24 cellular contexts compared by ENCODE assay signal in genomic region chr4:83093060-83093640, GRCh38. TPM values are rescaled to one million over a fixed set of nuclear protein-coding genes. Genes with fewer than 3 reads are reported as not detected.
DNase-seq lines count a peak whose midpoint lies in the region; ATAC-seq and TF ChIP-seq lines count a peak whose summit lies in the region.
"Had no signal": no experiment of that assay in that cellular context is flagged by ENCODE, and none has a peak within 500 bp of the region (broad histone marks: within the 10 kb centered on the region; RNA-seq: fewer than 3 reads in every experiment).

No MANE protein-coding gene starts in this region.

- H3K9me3 Mint-ChIP-seq in activated naive CD8-positive, alpha-beta T cell (ENCODE audit: low read depth) = no peaks in the 10 kb centered on the region

- intact Hi-C loops in mammary epithelial cell (cut with micrococcal nuclease) = no loop called here
- intact Hi-C loops in breast epithelium (cut with DNase I; ENCODE audit: low total_unique reads) = no loop called here
- intact Hi-C loops in left colon (cut with DNase I, micrococcal nuclease) = no loop called here
- intact Hi-C loops in posterior vena cava (cut with DNase I) = no loop called here
- intact Hi-C loops in aorta (cut with DNase I) = no loop called here
- intact Hi-C loops in esophagus squamous epithelium (cut with DNase I) = no loop called here

- H4K20me1 ChIP-seq in mammary epithelial cell (ENCODE audit: insufficient read depth, low read length) = no peaks in the 10 kb centered on the region

- peaks cover 14% of the 10 kb centered on the region for H3K36me3 Mint-ChIP-seq in activated naive CD8-positive, alpha-beta T cell

- peaks cover 57% of the 10 kb centered on the region for H3K4me1 Mint-ChIP-seq in activated naive CD8-positive, alpha-beta T cell (ENCODE audit: low read depth)

- H3K4me3 ChIP-seq in mammary epithelial cell (replicated peaks in 1 of 3; ENCODE audit: insufficient read depth in 1 of 3, low read depth in 2 of 3, low read length in 3 of 3) (no peak overlapping the region), breast epithelium (no peak overlapping the region), aorta (ENCODE audit: low read length in 2 of 2) (no peak overlapping the region), esophagus squamous epithelium (no peak overlapping the region)
- H3K4me3 ChIP-seq: cardiac muscle cell, gastrocnemius medialis, lung, tibial nerve had no signal

- H3K36me3 ChIP-seq in mammary epithelial cell (ENCODE audit: insufficient read depth, low read length) = peaks cover 2% of the 10 kb centered on the region
- no peaks in the 10 kb centered on the region for H3K36me3 ChIP-seq in breast epithelium
- no peaks in the 10 kb centered on the region for H3K36me3 ChIP-seq in aorta (ENCODE audit: control insufficient read depth in 1 of 2, insufficient read depth in 2 of 2, low read length in 1 of 2)
- H3K36me3 ChIP-seq in esophagus squamous epithelium = peaks cover 0 to 17% (median 0%) of the 10 kb centered on the region in 3 donors
- H3K36me3 ChIP-seq: cardiac muscle cell, gastrocnemius medialis, tibial nerve had no signal

- H3K9me3 ChIP-seq in mammary epithelial cell (replicated peaks; ENCODE audit: insufficient read depth, low read length) (no peaks in the 10 kb centered on the region), breast epithelium (no peaks in the 10 kb centered on the region), aorta (ENCODE audit: control insufficient read depth, low read length) (peaks cover 3% of the 10 kb centered on the region), esophagus squamous epithelium (no peaks in the 10 kb centered on the region)
- H3K9me3 ChIP-seq: gastrocnemius medialis, tibial nerve had no signal

- H3K79me2 ChIP-seq in mammary epithelial cell (ENCODE audit: insufficient read depth, low read length) = no peaks in the 10 kb centered on the region

- H3K27me3 ChIP-seq in mammary epithelial cell (ENCODE audit: insufficient read depth, low read length) = no peaks in the 10 kb centered on the region
- H3K27me3 ChIP-seq in breast epithelium = no peaks in the 10 kb centered on the region
- peaks cover 0 to 5% of the 10 kb centered on the region in 2 donors for H3K27me3 ChIP-seq in aorta (ENCODE audit: control insufficient read depth in 1 of 2, insufficient read depth in 2 of 2, low read length in 1 of 2)
- no peaks in the 10 kb centered on the region for H3K27me3 ChIP-seq in esophagus squamous epithelium
- H3K27me3 ChIP-seq: cardiac muscle cell, gastrocnemius medialis, tibial nerve had no signal

- WGBS in mammary epithelial cell (ENCODE audit: low coverage, missing lambda C conversion rate) = 64% methylated on average over 6 of the region's 6 CpGs
- 43 to 45% methylated on average over 6 of the region's 6 CpGs for WGBS in aorta, 2 donors
- WGBS in esophagus squamous epithelium, 2 donors = 55 to 69% methylated on average over 3 to 6 of the region's 6 CpGs

- no peak overlapping the region for H3K9ac ChIP-seq in mammary epithelial cell (ENCODE audit: insufficient read depth, low read length)

- peak overlapping the region; percentile 11 for H2AFZ ChIP-seq in mammary epithelial cell (ENCODE audit: low read depth, low read length)

- no peak overlapping the region for H3K4me2 ChIP-seq in mammary epithelial cell (ENCODE audit: insufficient read depth, low read depth, low read length)

- peak; percentile 36 for ATAC-seq in left colon
- ATAC-seq in aorta (ENCODE audit: low FRiP score) = no peak
- ATAC-seq: gastrocnemius medialis, Right ventricle myocardium inferior had no signal

- no TSS peak for BruUV-seq in mammary epithelial cell (replicated peaks; lab: Mats Ljungman, UMichigan)

- dilution Hi-C loops in mammary epithelial cell (cut with HindIII; ENCODE audit: low sequenced_read_pairs) = no loop called here

- H3K4me3 Mint-ChIP-seq in activated naive CD8-positive, alpha-beta T cell = no peak overlapping the region

- H3K27me3 Mint-ChIP-seq in activated naive CD8-positive, alpha-beta T cell = no peaks in the 10 kb centered on the region

- no peak for TF ChIP-seq POLR2A in breast epithelium (IDR thresholded peaks at IDR 0.05)
- no peak for TF ChIP-seq POLR2A in esophagus squamous epithelium (IDR thresholded peaks at IDR 0.05)

- in situ Hi-C loops in mammary epithelial cell (cut with MboI; ENCODE audit: low sequenced_read_pairs in 2 of 2) = no loop called here

- H3K4me1 ChIP-seq in mammary epithelial cell (ENCODE audit: insufficient read depth, low read length) = no peaks in the 10 kb centered on the region
- no peaks in the 10 kb centered on the region for H3K4me1 ChIP-seq in breast epithelium
- H3K4me1 ChIP-seq in aorta (ENCODE audit: control insufficient read depth in 1 of 2, insufficient read depth in 2 of 2, low read length in 2 of 2) = no peaks in the 10 kb centered on the region
- peaks cover 0 to 4% (median 0%) of the 10 kb centered on the region in 3 donors for H3K4me1 ChIP-seq in esophagus squamous epithelium
- H3K4me1 ChIP-seq: gastrocnemius medialis, tibial nerve had no signal

- TF ChIP-seq CTCF in mammary epithelial cell (conservative IDR thresholded peaks at IDR 0.05 in 1 of 2, IDR thresholded peaks at IDR 0.05 in 1 of 2; ENCODE audit: extremely low read depth in 1 of 2, insufficient read depth in 1 of 2, low read depth in 1 of 2, low read length in 2 of 2) (no peak), breast epithelium (IDR thresholded peaks at IDR 0.05) (no peak), esophagus squamous epithelium (IDR thresholded peaks at IDR 0.05) (no peak)

- DNase-seq in mammary epithelial cell (no peak), breast epithelium (ENCODE audit: low spot score in 2 of 2) (no peak), left colon (no peak), posterior vena cava (ENCODE audit: low spot score) (no peak), HCEC 1CT (no peak), aorta (no peak), esophagus squamous epithelium (lab: John Stamatoyannopoulos, UW) (no peak)
- DNase-seq: activated CD4-positive, alpha-beta T cell treated with anti-CD3 and anti-CD28 coated beads, Interleukin-2, amount 50 U/mL, for 1 hour; activated gamma-delta T cell treated with Interleukin-2 at 50 U/mL for 16 hours; AML-193; DMS79; effector CD4-positive, alpha-beta T cell; gastrocnemius medialis; IMR-90; MV-4-11; NCI-H2171; NK-92 treated with Interleukin-12 subunit alpha and Interleukin-12 subunit beta, amount 100 ng/mL, for 24 hours; stimulated activated CD4-positive, alpha-beta T cell treated with anti-CD3 and anti-CD28 coated beads, Interleukin-4, amount 100 ng/mL, for 1 hour; T-helper 9 cell had no signal

- H3K27ac ChIP-seq in mammary epithelial cell (ENCODE audit: insufficient read depth, low read depth, low read length) = no peak overlapping the region
- H3K27ac ChIP-seq in breast epithelium = no peak overlapping the region
- no peak overlapping the region for H3K27ac ChIP-seq in aorta (ENCODE audit: low read depth in 1 of 2, low read length in 2 of 2)
- H3K27ac ChIP-seq in esophagus squamous epithelium = no peak overlapping the region
- H3K27ac ChIP-seq: cardiac muscle cell, gastrocnemius medialis, tibial nerve had no signal

- CTCF ChIA-PET in mammary epithelial cell (lab: Charles Lee; ENCODE audit: low non-redundant PET) = no interaction called here

- H3K27ac Mint-ChIP-seq in activated naive CD8-positive, alpha-beta T cell = peak overlapping the region; percentile 88

RNA-seq across cellular contexts. Expression of gene PLAC8, which starts 21.4 kb away (rescaled TPM):
- total RNA-seq in mammary epithelial cell = 1 to 10 TPM in 1 of 2 donors, under 1 TPM in 1; 0.40 to 2.8 TPM
- polyA plus RNA-seq in mammary epithelial cell = 10.4 TPM
- polyA minus RNA-seq in mammary epithelial cell = 51.7 TPM
- 1 to 10 TPM; 1.1 to 7.9 (median 4.5) TPM for total RNA-seq in breast epithelium
- total RNA-seq in left colon = 1,000 to 10,000 TPM in 1 of 2 donors, 100 to 1,000 TPM in 1; 955 to 1,006 TPM
- 1 to 10 TPM; 3.8 to 4.6 TPM for total RNA-seq in posterior vena cava
- total RNA-seq in aorta = 1 to 10 TPM; 3.5 to 4.2 TPM
- 10 to 100 TPM in 1 of 2 donors, 1 to 10 TPM in 1; 3.2 to 48.1 TPM for polyA plus RNA-seq in aorta
- total RNA-seq in esophagus squamous epithelium = 100 to 1,000 TPM in 1 of 4 donors, 10 to 100 TPM in 3; 17.6 to 130 (median 72.1) TPM
- total RNA-seq: cardiac muscle cell, IMR-90 had no signal
- polyA plus RNA-seq: IMR-90 had no signal

RNA-seq across cellular contexts. Expression of gene COPS4, which starts 58.2 kb away (rescaled TPM):
- total RNA-seq in mammary epithelial cell (10 to 100 TPM; 34.1 to 69.5 TPM), breast epithelium (10 to 100 TPM; 55.8 to 67.9 (median 56.4) TPM), left colon (10 to 100 TPM; 22.9 to 23.7 TPM), posterior vena cava (10 to 100 TPM; 36.2 to 39.5 TPM), aorta (10 to 100 TPM; 35.3 to 35.7 TPM), esophagus squamous epithelium (10 to 100 TPM; 22.5 to 56.8 (median 39.9) TPM)
- polyA plus RNA-seq in mammary epithelial cell (36.4 TPM), aorta (10 to 100 TPM; 31.7 to 35.2 TPM)
- 4.9 TPM for polyA minus RNA-seq in mammary epithelial cell

Comparison
In these comparisons a context has a peak if more than half of its experiments do, and no peak if none do; other contexts are left out.
1. RNA of gene PLAC8, which starts 21.4 kb away (total RNA-seq): 955 to 1,006 TPM in left colon; 17.6 to 130 TPM in esophagus squamous epithelium, 3.8 to 4.6 TPM in posterior vena cava, 1.1 to 7.9 TPM in breast epithelium, 3.5 to 4.2 TPM in aorta and 0.40 to 2.8 TPM in mammary epithelial cell; every median in the first group is over 4 times any median in the second.